ENCODE assay signal across 20 cellular contexts in genomic region chrX:17787557-17787956, GRCh38.
"Had no signal": no experiment of that assay in that cellular context is flagged by ENCODE, and none has a peak within 500 bp of the region (broad histone marks: within the 10 kb centered on the region; RNA-seq: fewer than 3 reads in every experiment).

No MANE protein-coding gene starts in this region.

- DNase-seq: activated CD4-positive, alpha-beta memory T cell treated with anti-CD3 and anti-CD28 coated beads, Interleukin-2, amount 10 ng/mL, durations not matched to agents 7 days and 5 days; activated CD4-positive, alpha-beta T cell treated with anti-CD3 and anti-CD28 coated beads for 48 hours; activated CD4-positive, CD25-positive, alpha-beta regulatory T cell; activated effector memory CD4-positive, alpha-beta T cell treated with Interleukin-2 at 50 U/mL for 16 hours; activated naive CD4-positive, alpha-beta T cell treated with anti-CD3 and anti-CD28 coated beads for 36 hours; activated T-cell treated with anti-CD3 and anti-CD28 coated beads, Interleukin-2, amount 50 U/mL, for 72 hours; effector CD4-positive, alpha-beta T cell; left ventricle myocardium inferior; midbrain; natural killer cell; spleen; stimulated activated CD4-positive, alpha-beta T cell treated with anti-CD3 and anti-CD28 coated beads, Interleukin-4, amount 100 ng/mL, for 24 hours; stimulated activated naive CD4-positive, alpha-beta T cell treated with Interleukin-2 at 50 U/mL for 16 hours; T1000; upper lobe of right lung had no signal

- H3K4me1 Mint-ChIP-seq: activated CD4-positive, alpha-beta memory T cell treated with anti-CD3 and anti-CD28 coated beads, Interleukin-2, amount 10 ng/mL, durations not matched to agents 7 days and 5 days; natural killer cell had no signal

- H3K27me3 ChIP-seq: neutrophil, ovary, upper lobe of right lung had no signal

- H3K4me3 Mint-ChIP-seq: activated CD4-positive, alpha-beta memory T cell treated with anti-CD3 and anti-CD28 coated beads, Interleukin-2, amount 10 ng/mL, durations not matched to agents 7 days and 5 days; activated naive CD4-positive, alpha-beta T cell treated with anti-CD3 and anti-CD28 coated beads for 36 hours; natural killer cell; T-helper 1 cell treated with Interleukin-12 subunit alpha and Interleukin-12 subunit beta and Interleukin-4 antibody, amounts not matched to agents 30 μg/mL and 1 μg/mL, for 36 hours had no signal

- H3K36me3 ChIP-seq: left ventricle myocardium inferior, neutrophil, ovary, prostate gland, spleen, thoracic aorta, upper lobe of right lung had no signal

- H3K27ac ChIP-seq: left ventricle myocardium inferior, neutrophil, ovary, prostate gland, spleen, thoracic aorta, upper lobe of right lung had no signal

- H3K27ac Mint-ChIP-seq: activated CD4-positive, alpha-beta memory T cell treated with anti-CD3 and anti-CD28 coated beads, Interleukin-2, amount 10 ng/mL, durations not matched to agents 7 days and 5 days; activated naive CD4-positive, alpha-beta T cell treated with anti-CD3 and anti-CD28 coated beads for 36 hours; activated T-cell treated with anti-CD3 and anti-CD28 coated beads, Interleukin-2, amount 50 U/mL, for 72 hours; natural killer cell; T-helper 1 cell treated with Interleukin-12 subunit alpha and Interleukin-12 subunit beta and Interleukin-4 antibody, amounts not matched to agents 30 μg/mL and 1 μg/mL, for 36 hours had no signal

- H3K9me3 ChIP-seq: left ventricle myocardium inferior, neutrophil, ovary, prostate gland, spleen, thoracic aorta, upper lobe of right lung had no signal

- H3K4me3 ChIP-seq: ovary, prostate gland, spleen, thoracic aorta, upper lobe of right lung had no signal

- H3K9me3 Mint-ChIP-seq: activated CD4-positive, alpha-beta memory T cell treated with anti-CD3 and anti-CD28 coated beads, Interleukin-2, amount 10 ng/mL, durations not matched to agents 7 days and 5 days; activated naive CD4-positive, alpha-beta T cell treated with anti-CD3 and anti-CD28 coated beads for 36 hours; natural killer cell; T-helper 1 cell treated with Interleukin-12 subunit alpha and Interleukin-12 subunit beta and Interleukin-4 antibody, amounts not matched to agents 30 μg/mL and 1 μg/mL, for 36 hours had no signal

- H3K36me3 Mint-ChIP-seq: natural killer cell had no signal

- H3K4me1 ChIP-seq: left ventricle myocardium inferior, prostate gland, spleen, upper lobe of right lung had no signal
